ENCODE assay signal across 1 cellular context in the genomic region with DNA sequence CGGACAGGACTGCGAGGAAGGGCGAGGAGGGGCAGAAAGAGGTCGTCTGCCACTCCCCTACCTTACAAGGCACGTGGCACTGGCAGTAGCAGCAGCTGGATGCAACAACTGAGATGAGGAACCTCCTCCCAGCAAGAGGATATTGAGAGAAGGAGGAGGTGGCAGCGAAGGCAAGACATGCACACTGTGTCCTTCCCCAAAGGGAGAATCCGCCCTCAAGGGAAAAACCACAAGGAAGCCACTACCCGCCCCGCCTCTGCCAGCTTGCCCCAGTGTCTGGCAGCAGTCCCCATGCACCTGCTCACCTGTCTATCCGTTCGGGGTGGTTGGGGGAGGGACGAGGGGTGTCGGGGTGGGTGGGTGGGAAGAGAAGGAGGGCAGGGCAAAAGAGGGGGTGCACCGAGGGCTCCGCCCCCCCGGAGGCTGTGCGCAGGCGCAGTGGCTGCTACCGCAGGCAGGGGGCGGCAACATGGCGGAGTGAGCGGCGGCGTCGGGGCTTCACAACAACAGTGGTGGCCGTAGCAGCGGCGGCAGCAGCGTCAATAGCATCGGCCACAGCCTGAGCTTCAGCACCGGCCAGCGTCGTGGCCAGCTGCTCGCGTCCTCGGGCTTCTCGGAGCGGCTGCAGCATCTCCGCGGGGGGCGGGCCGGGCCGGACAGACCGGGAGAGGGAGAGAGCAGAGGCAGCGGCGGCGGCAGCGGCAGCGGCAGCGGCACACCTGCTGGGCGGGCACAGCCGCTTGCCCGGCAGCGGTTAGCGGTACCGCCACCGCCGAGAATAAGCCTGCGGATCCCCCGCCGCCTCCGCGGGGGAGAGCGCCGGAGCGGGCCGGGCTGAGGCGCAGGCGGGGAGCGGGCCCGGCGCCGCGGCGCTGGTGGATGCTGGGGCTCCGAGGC.
TF ChIP-seq lines count a peak whose summit lies in the region.

A gene with protein sequence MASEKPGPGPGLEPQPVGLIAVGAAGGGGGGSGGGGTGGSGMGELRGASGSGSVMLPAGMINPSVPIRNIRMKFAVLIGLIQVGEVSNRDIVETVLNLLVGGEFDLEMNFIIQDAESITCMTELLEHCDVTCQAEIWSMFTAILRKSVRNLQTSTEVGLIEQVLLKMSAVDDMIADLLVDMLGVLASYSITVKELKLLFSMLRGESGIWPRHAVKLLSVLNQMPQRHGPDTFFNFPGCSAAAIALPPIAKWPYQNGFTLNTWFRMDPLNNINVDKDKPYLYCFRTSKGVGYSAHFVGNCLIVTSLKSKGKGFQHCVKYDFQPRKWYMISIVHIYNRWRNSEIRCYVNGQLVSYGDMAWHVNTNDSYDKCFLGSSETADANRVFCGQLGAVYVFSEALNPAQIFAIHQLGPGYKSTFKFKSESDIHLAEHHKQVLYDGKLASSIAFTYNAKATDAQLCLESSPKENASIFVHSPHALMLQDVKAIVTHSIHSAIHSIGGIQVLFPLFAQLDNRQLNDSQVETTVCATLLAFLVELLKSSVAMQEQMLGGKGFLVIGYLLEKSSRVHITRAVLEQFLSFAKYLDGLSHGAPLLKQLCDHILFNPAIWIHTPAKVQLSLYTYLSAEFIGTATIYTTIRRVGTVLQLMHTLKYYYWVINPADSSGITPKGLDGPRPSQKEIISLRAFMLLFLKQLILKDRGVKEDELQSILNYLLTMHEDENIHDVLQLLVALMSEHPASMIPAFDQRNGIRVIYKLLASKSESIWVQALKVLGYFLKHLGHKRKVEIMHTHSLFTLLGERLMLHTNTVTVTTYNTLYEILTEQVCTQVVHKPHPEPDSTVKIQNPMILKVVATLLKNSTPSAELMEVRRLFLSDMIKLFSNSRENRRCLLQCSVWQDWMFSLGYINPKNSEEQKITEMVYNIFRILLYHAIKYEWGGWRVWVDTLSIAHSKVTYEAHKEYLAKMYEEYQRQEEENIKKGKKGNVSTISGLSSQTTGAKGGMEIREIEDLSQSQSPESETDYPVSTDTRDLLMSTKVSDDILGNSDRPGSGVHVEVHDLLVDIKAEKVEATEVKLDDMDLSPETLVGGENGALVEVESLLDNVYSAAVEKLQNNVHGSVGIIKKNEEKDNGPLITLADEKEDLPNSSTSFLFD (N-terminal part only) (plus strand): TSS at position 436 of the 897 bp plus-strand sequence. CDS start 551 bp downstream, outside the sequence.

TF ChIP-seq in HepG2, 621 proteins besides CTCF, POLR2A, EP300 and RAD21 (continued from another document and continues in another):
- TF ChIP-seq, protein P1, sequence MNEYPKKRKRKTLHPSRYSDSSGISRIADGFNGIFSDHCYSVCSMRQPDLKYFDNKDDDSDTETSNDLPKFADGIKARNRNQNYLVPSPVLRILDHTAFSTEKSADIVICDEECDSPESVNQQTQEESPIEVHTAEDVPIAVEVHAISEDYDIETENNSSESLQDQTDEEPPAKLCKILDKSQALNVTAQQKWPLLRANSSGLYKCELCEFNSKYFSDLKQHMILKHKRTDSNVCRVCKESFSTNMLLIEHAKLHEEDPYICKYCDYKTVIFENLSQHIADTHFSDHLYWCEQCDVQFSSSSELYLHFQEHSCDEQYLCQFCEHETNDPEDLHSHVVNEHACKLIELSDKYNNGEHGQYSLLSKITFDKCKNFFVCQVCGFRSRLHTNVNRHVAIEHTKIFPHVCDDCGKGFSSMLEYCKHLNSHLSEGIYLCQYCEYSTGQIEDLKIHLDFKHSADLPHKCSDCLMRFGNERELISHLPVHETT (CRISPR knock-in tag; conservative IDR thresholded peaks at IDR 0.05), result no peak
- TF ChIP-seq TBX2 (CRISPR knock-in tag; IDR thresholded peaks at IDR 0.05; ENCODE audit: borderline replicate concordance), result no peak; the same call in 1 of the 2 replicates
- no peak for TF ChIP-seq ZNF17 (CRISPR knock-in tag; IDR thresholded peaks at IDR 0.05)
- no peak for TF ChIP-seq ZKSCAN1 (IDR thresholded peaks at IDR 0.05; ENCODE audit: low read length)
- TF ChIP-seq, protein P2, sequence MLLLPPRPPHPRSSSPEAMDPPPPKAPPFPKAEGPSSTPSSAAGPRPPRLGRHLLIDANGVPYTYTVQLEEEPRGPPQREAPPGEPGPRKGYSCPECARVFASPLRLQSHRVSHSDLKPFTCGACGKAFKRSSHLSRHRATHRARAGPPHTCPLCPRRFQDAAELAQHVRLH (CRISPR knock-in tag; IDR thresholded peaks at IDR 0.05; ENCODE audit: borderline replicate concordance, low read depth), result no peak
- TF ChIP-seq ZNF12 (CRISPR knock-in tag; IDR thresholded peaks at IDR 0.05), result no peak
- no peak for TF ChIP-seq NFE2L1 (CRISPR knock-in tag; IDR thresholded peaks at IDR 0.05; ENCODE audit: borderline replicate concordance)
- TF ChIP-seq, protein P3, sequence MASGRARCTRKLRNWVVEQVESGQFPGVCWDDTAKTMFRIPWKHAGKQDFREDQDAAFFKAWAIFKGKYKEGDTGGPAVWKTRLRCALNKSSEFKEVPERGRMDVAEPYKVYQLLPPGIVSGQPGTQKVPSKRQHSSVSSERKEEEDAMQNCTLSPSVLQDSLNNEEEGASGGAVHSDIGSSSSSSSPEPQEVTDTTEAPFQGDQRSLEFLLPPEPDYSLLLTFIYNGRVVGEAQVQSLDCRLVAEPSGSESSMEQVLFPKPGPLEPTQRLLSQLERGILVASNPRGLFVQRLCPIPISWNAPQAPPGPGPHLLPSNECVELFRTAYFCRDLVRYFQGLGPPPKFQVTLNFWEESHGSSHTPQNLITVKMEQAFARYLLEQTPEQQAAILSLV (CRISPR knock-in tag; IDR thresholded peaks at IDR 0.05; ENCODE audit: borderline replicate concordance), result no peak
- TF ChIP-seq SALL2 (CRISPR knock-in tag; IDR thresholded peaks at IDR 0.05), result peak; percentile 76
- TF ChIP-seq PTBP1 (IDR thresholded peaks at IDR 0.05; ENCODE audit: low read depth, low read length, poor library complexity, severe bottlenecking), result no peak
- TF ChIP-seq, protein P4, sequence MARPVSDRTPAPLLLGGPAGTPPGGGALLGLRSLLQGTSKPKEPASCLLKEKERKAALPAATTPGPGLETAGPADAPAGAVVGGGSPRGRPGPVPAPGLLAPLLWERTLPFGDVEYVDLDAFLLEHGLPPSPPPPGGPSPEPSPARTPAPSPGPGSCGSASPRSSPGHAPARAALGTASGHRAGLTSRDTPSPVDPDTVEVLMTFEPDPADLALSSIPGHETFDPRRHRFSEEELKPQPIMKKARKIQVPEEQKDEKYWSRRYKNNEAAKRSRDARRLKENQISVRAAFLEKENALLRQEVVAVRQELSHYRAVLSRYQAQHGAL (CRISPR knock-in tag; IDR thresholded peaks at IDR 0.05; ENCODE audit: not compliant biosample characterization), result no peak
- no peak for TF ChIP-seq ZNF256 (CRISPR knock-in tag; conservative IDR thresholded peaks at IDR 0.05)
- TF ChIP-seq, protein P5, sequence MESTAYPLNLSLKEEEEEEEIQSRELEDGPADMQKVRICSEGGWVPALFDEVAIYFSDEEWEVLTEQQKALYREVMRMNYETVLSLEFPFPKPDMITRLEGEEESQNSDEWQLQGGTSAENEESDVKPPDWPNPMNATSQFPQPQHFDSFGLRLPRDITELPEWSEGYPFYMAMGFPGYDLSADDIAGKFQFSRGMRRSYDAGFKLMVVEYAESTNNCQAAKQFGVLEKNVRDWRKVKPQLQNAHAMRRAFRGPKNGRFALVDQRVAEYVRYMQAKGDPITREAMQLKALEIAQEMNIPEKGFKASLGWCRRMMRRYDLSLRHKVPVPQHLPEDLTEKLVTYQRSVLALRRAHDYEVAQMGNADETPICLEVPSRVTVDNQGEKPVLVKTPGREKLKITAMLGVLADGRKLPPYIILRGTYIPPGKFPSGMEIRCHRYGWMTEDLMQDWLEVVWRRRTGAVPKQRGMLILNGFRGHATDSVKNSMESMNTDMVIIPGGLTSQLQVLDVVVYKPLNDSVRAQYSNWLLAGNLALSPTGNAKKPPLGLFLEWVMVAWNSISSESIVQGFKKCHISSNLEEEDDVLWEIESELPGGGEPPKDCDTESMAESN (CRISPR knock-in tag; conservative IDR thresholded peaks at IDR 0.05), result peak; percentile 51; the same call in 1 of the 2 replicates
- 0 out of 2 replicates have a peak, but pooled peaks have one; percentile 26 for TF ChIP-seq ZNF674 (CRISPR knock-in tag; IDR thresholded peaks at IDR 0.05; ENCODE audit: low read depth)
- TF ChIP-seq TOPORS (CRISPR knock-in tag; IDR thresholded peaks at IDR 0.05), result 0 out of 2 replicates have a peak, but pooled peaks have one; percentile 38
- peak; percentile 40; the same call in 1 of the 2 replicates for TF ChIP-seq ZBTB7A (CRISPR knock-in tag; IDR thresholded peaks at IDR 0.05)
- TF ChIP-seq NR2F2 (IDR thresholded peaks at IDR 0.05; ENCODE audit: borderline replicate concordance, low read depth), result no peak
- TF ChIP-seq, protein P6, sequence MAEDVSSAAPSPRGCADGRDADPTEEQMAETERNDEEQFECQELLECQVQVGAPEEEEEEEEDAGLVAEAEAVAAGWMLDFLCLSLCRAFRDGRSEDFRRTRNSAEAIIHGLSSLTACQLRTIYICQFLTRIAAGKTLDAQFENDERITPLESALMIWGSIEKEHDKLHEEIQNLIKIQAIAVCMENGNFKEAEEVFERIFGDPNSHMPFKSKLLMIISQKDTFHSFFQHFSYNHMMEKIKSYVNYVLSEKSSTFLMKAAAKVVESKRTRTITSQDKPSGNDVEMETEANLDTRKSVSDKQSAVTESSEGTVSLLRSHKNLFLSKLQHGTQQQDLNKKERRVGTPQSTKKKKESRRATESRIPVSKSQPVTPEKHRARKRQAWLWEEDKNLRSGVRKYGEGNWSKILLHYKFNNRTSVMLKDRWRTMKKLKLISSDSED (CRISPR knock-in tag; IDR thresholded peaks at IDR 0.05), result no peak
- TF ChIP-seq, protein P7, sequence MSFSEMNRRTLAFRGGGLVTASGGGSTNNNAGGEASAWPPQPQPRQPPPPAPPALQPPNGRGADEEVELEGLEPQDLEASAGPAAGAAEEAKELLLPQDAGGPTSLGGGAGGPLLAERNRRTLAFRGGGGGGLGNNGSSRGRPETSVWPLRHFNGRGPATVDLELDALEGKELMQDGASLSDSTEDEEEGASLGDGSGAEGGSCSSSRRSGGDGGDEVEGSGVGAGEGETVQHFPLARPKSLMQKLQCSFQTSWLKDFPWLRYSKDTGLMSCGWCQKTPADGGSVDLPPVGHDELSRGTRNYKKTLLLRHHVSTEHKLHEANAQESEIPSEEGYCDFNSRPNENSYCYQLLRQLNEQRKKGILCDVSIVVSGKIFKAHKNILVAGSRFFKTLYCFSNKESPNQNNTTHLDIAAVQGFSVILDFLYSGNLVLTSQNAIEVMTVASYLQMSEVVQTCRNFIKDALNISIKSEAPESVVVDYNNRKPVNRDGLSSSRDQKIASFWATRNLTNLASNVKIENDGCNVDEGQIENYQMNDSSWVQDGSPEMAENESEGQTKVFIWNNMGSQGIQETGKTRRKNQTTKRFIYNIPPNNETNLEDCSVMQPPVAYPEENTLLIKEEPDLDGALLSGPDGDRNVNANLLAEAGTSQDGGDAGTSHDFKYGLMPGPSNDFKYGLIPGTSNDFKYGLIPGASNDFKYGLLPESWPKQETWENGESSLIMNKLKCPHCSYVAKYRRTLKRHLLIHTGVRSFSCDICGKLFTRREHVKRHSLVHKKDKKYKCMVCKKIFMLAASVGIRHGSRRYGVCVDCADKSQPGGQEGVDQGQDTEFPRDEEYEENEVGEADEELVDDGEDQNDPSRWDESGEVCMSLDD (CRISPR knock-in tag; IDR thresholded peaks at IDR 0.05; ENCODE audit: borderline replicate concordance), result 0 out of 2 replicates have a peak, but pooled peaks have one; percentile 24
- TF ChIP-seq YEATS4 (CRISPR knock-in tag; IDR thresholded peaks at IDR 0.05; ENCODE audit: borderline replicate concordance), result peak; percentile 60
- no peak for TF ChIP-seq ZNF234 (CRISPR knock-in tag; conservative IDR thresholded peaks at IDR 0.05)
- no peak for TF ChIP-seq SIX4 (CRISPR knock-in tag; IDR thresholded peaks at IDR 0.05)
- TF ChIP-seq CAMTA2 (CRISPR knock-in tag; IDR thresholded peaks at IDR 0.05; ENCODE audit: borderline replicate concordance), result no peak
- TF ChIP-seq, protein P8, sequence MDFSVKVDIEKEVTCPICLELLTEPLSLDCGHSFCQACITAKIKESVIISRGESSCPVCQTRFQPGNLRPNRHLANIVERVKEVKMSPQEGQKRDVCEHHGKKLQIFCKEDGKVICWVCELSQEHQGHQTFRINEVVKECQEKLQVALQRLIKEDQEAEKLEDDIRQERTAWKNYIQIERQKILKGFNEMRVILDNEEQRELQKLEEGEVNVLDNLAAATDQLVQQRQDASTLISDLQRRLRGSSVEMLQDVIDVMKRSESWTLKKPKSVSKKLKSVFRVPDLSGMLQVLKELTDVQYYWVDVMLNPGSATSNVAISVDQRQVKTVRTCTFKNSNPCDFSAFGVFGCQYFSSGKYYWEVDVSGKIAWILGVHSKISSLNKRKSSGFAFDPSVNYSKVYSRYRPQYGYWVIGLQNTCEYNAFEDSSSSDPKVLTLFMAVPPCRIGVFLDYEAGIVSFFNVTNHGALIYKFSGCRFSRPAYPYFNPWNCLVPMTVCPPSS (IDR thresholded peaks at IDR 0.05), result no peak
- no peak for TF ChIP-seq CCAR2 (optimal IDR thresholded peaks at IDR 0.05; ENCODE audit: low read depth, low read length)
- no peak for TF ChIP-seq ZFP82 (CRISPR knock-in tag; IDR thresholded peaks at IDR 0.05; ENCODE audit: borderline replicate concordance)
- TF ChIP-seq ZC3H13 (CRISPR knock-in tag; IDR thresholded peaks at IDR 0.05), result peak; percentile 48; the same call in 1 of the 2 replicates
- no peak for TF ChIP-seq ARID2 (CRISPR knock-in tag; IDR thresholded peaks at IDR 0.05; ENCODE audit: borderline replicate concordance)
- TF ChIP-seq ARHGAP35 (CRISPR knock-in tag; IDR thresholded peaks at IDR 0.05; ENCODE audit: borderline replicate concordance), result no peak
- no peak for TF ChIP-seq TCF12 (IDR thresholded peaks at IDR 0.05)
- peak; percentile 52; the same call in 1 of the 2 replicates for TF ChIP-seq TCF12 (CRISPR knock-in tag; IDR thresholded peaks at IDR 0.05)
- TF ChIP-seq, protein P9, sequence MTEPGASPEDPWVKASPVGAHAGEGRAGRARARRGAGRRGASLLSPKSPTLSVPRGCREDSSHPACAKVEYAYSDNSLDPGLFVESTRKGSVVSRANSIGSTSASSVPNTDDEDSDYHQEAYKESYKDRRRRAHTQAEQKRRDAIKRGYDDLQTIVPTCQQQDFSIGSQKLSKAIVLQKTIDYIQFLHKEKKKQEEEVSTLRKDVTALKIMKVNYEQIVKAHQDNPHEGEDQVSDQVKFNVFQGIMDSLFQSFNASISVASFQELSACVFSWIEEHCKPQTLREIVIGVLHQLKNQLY (CRISPR knock-in tag; IDR thresholded peaks at IDR 0.05), result no peak
- TF ChIP-seq ZNF792 (CRISPR knock-in tag; IDR thresholded peaks at IDR 0.05), result no peak
- no peak for TF ChIP-seq SNAPC2 (CRISPR knock-in tag; IDR thresholded peaks at IDR 0.05)
- no peak for TF ChIP-seq GTF3A (CRISPR knock-in tag; conservative IDR thresholded peaks at IDR 0.05)
- no peak for TF ChIP-seq ZNF652 (CRISPR knock-in tag; IDR thresholded peaks at IDR 0.05; ENCODE audit: borderline replicate concordance, low read depth)
- no peak for TF ChIP-seq SP4 (CRISPR knock-in tag; IDR thresholded peaks at IDR 0.05)
- TF ChIP-seq RORA (CRISPR knock-in tag; IDR thresholded peaks at IDR 0.05), result no peak
- TF ChIP-seq, protein P10, sequence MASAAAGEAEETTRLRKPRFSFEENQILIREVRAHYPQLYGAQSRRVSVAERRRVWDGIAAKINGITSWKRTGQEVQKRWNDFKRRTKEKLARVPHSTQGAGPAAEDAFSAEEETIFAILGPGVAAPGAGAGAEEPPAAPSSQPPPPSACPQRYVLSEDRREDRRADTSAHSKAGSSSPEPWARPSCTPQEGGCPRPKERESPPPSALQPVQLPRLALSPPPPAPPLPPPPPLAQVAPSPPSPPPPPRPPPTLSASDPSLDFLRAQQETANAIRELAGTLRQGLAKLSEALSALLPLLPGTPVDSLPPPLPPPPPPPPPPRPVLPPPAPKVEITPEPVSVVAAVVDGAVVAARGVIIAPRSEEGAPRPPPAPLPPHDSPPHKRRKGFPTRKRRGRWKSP (CRISPR knock-in tag; IDR thresholded peaks at IDR 0.05), result no peak
